ENCODE assay signal across 9 cellular contexts in the genomic region with DNA sequence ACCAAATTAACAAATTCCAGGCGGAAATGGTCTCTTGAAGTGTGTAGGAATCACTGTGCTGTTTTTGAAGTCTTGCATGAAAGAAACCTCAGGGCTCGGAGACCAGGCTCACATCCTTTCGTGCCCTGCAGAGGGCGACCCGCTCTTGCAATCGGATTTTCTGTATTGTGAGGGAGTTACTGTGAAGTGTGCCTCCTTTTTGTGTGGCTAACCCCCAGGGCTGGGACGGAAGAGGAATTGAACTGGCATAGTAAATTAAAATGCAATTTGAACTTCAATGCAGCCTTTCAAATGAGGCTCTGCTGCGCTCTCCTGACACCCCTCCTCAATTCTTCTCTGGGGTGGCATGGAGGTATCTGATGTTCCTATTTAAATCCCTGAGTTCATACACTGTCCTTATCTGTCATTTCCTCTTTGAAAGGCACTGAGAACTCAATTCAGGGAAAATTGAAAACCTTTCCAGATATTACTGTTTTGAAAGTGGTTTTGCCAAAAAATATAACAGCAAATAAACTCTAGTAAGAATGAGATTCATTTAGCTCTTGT. TPM values are rescaled to one million over a fixed set of nuclear protein-coding genes. Genes with fewer than 3 reads are reported as not detected.
DNase-seq lines count a peak whose midpoint lies in the region; TF ChIP-seq lines count a peak whose summit lies in the region.
"Had no signal": no experiment of that assay in that cellular context is flagged by ENCODE, and none has a peak within 500 bp of the region (broad histone marks: within the 10 kb centered on the region; RNA-seq: fewer than 3 reads in every experiment).

No MANE protein-coding gene starts in this region.

- DNase-seq in NK-92 treated with Interleukin-12 subunit alpha and Interleukin-12 subunit beta, amount 100 ng/mL, for 24 hours (lab: John Stamatoyannopoulos, UW) = peak; percentile 17
- no peak for DNase-seq in NK-92 (lab: John Stamatoyannopoulos, UW; ENCODE audit: unreplicated experiment)
- DNase-seq in NCI-H2171 (lab: John Stamatoyannopoulos, UW) = peak; percentile 59
- peak in 40 of 61 donors; percentile 5 to 77 (median 30) for DNase-seq in caudate nucleus (lab: John Stamatoyannopoulos, UW)
- peak; percentile 53 to 61 for DNase-seq in lung microvascular endothelial cell (ENCODE audit: low read depth in 2 of 2)
- peak; percentile 22 to 29 for DNase-seq in stimulated activated CD8-positive, alpha-beta memory T cell treated with anti-CD3 and anti-CD28 coated beads, Interleukin-7, amount 100 ng/mL, for 1 hour (ENCODE audit: low read depth in 2 of 2)
- DNase-seq in GOT3 (lab: John Stamatoyannopoulos, UW) = no peak

- H3K27ac ChIP-seq in caudate nucleus (ENCODE audit: low read depth, low read length) = no peak overlapping the region

- no peak overlapping the region for H3K4me3 ChIP-seq in WI38 (ENCODE audit: low read depth, low read length)
- H3K4me3 ChIP-seq: lung had no signal

- TF ChIP-seq CTCF in WI38 (IDR thresholded peaks at IDR 0.05; ENCODE audit: low read depth, low read length) = peak; percentile 69

RNA-seq across cellular contexts. Expression of gene MGAT5B, which starts 51.5 kb away (rescaled TPM):
- total RNA-seq in lung microvascular endothelial cell = 0.20 and 0.44 TPM in 2 replicates

Comparison
In these comparisons a context has a peak if more than half of its experiments do, and no peak if none do; other contexts are left out.
1. DNase-seq: peak in NK-92 treated with Interleukin-12 subunit alpha and Interleukin-12 subunit beta, amount 100 ng/mL, for 24 hours (single experiment), NCI-H2171 (single experiment), caudate nucleus (40 of 61), lung microvascular endothelial cell (2 of 2) and stimulated activated CD8-positive, alpha-beta memory T cell treated with anti-CD3 and anti-CD28 coated beads, Interleukin-7, amount 100 ng/mL, for 1 hour (2 of 2); none in NK-92 (single experiment) and GOT3 (single experiment).